In genomic region chr12:104370989-104371870, GRCh38 we compare ENCODE assay signal across 1 cellular context.
TF ChIP-seq lines count a peak whose summit lies in the region.

No MANE protein-coding gene starts in this region.

TF ChIP-seq in HCT116, 20 proteins besides CTCF, POLR2A, EP300 and RAD21 (continued from another document):
- no peak for TF ChIP-seq ZNF274 (IDR thresholded peaks at IDR 0.05; ENCODE audit: low read depth, low read length)
- TF ChIP-seq MAX (IDR thresholded peaks at IDR 0.05), result no peak
- TF ChIP-seq POLR2AphosphoS5 (IDR thresholded peaks at IDR 0.05; ENCODE audit: low read depth, low read length), result no peak
- TF ChIP-seq CBX3 (IDR thresholded peaks at IDR 0.05; ENCODE audit: low read depth), result no peak
- TF ChIP-seq EZH2 (IDR thresholded peaks at IDR 0.05), result no peak
- TF ChIP-seq FOSL1 (IDR thresholded peaks at IDR 0.05; ENCODE audit: low read depth), result no peak
